26 cellular contexts compared by ENCODE assay signal in the genomic region with DNA sequence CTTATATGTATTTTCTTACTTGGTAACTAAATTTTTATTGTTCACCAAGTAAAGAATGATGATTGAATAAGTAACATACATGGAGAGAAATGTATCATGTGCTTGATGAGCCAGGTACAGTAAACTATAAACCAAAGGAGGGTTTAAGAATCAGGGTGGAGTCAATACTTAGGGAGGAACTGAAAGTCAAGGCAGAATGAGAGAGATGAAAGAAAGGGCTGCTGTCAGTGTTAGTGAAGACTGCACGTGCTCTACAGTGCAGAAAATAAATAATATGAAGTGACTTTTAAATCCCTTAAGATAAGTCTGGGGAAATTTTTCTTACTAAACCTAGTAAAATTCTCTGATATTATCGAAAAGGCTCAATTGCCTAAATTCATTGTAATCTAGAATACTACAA.
DNase-seq lines count a peak whose midpoint lies in the region; ATAC-seq, FAIRE-seq and TF ChIP-seq lines count a peak whose summit lies in the region.
"Had no signal": no experiment of that assay in that cellular context is flagged by ENCODE, and none has a peak within 500 bp of the region (broad histone marks: within the 10 kb centered on the region; RNA-seq: fewer than 3 reads in every experiment).

No MANE protein-coding gene starts in this region.

- H2AFZ ChIP-seq in OCI-LY3 (ENCODE audit: low read depth, low read length) = no peak overlapping the region

- no peaks in the 10 kb centered on the region for H3K36me3 Mint-ChIP-seq in activated CD8-positive, alpha-beta memory T cell treated with anti-CD3 and anti-CD28 coated beads, Interleukin-2, amount 10 ng/mL, durations not matched to agents 7 days and 5 days
- H3K36me3 Mint-ChIP-seq: CD8-positive, alpha-beta T cell had no signal

- H3K9me3 Mint-ChIP-seq in activated CD8-positive, alpha-beta memory T cell treated with anti-CD3 and anti-CD28 coated beads, Interleukin-2, amount 10 ng/mL, durations not matched to agents 7 days and 5 days (ENCODE audit: low read depth) = peaks cover 12% of the 10 kb centered on the region

- no peaks in the 10 kb centered on the region for H3K36me3 ChIP-seq in OCI-LY3 (replicated peaks; ENCODE audit: low read depth, low read length)
- H3K36me3 ChIP-seq: BLaER1 treated with 17β-estradiol and CSF1 and Interleukin-3, amounts not matched to agents 10 nM and 100 nM had no signal

- peak; percentile 44 for FAIRE-seq in D721Med (lab: Jason Lieb, UNC)
- FAIRE-seq: A549, GM12892, GM18507, GM19239 had no signal

- H3K4me3 ChIP-seq in OCI-LY3 (ENCODE audit: low read length) = no peak overlapping the region
- H3K4me3 ChIP-seq: A549; BLaER1 treated with 17β-estradiol and CSF1 and Interleukin-3, amounts not matched to agents 10 nM and 100 nM had no signal

- ATAC-seq in activated CD8-positive, alpha-beta memory T cell treated with anti-CD3 and anti-CD28 coated beads, Interleukin-2, amount 10 ng/mL, durations not matched to agents 7 days and 5 days = no peak
- ATAC-seq: A549; CD8-positive, alpha-beta T cell had no signal

- no peaks in the 10 kb centered on the region for H3K27me3 Mint-ChIP-seq in activated CD8-positive, alpha-beta memory T cell treated with anti-CD3 and anti-CD28 coated beads, Interleukin-2, amount 10 ng/mL, durations not matched to agents 7 days and 5 days
- H3K27me3 Mint-ChIP-seq: B cell; CD4-positive, alpha-beta T cell had no signal

- H3K9ac ChIP-seq in OCI-LY3 (ENCODE audit: low read length) = no peak overlapping the region
- H3K9ac ChIP-seq: BLaER1 treated with 17β-estradiol and CSF1 and Interleukin-3, amounts not matched to agents 10 nM and 100 nM had no signal

- no peak for TF ChIP-seq CTCF in D721Med (IDR thresholded peaks at IDR 0.05; ENCODE audit: insufficient read depth, missing control alignments)
- no peak for TF ChIP-seq CTCF in OCI-LY3 (IDR thresholded peaks at IDR 0.05; ENCODE audit: low read depth, low read length)

- H3K4me2 ChIP-seq in OCI-LY3 (ENCODE audit: low read length) = peak overlapping the region; percentile 16; the same call in 1 of the 2 replicates
- H3K4me2 ChIP-seq: A549; BLaER1 treated with 17β-estradiol and CSF1 and Interleukin-3, amounts not matched to agents 10 nM and 100 nM had no signal

- no peaks in the 10 kb centered on the region for H3K27me3 ChIP-seq in OCI-LY3 (ENCODE audit: low read depth, low read length)
- H3K27me3 ChIP-seq: BLaER1 treated with 17β-estradiol and CSF1 and Interleukin-3, amounts not matched to agents 10 nM and 100 nM had no signal

- no peaks in the 10 kb centered on the region for H3K4me1 Mint-ChIP-seq in activated CD8-positive, alpha-beta memory T cell treated with anti-CD3 and anti-CD28 coated beads, Interleukin-2, amount 10 ng/mL, durations not matched to agents 7 days and 5 days
- H3K4me1 Mint-ChIP-seq: B cell had no signal

- H3K9me3 ChIP-seq in OCI-LY3 (ENCODE audit: insufficient read depth, low read length) = no peaks in the 10 kb centered on the region
- H3K9me3 ChIP-seq: A549; BLaER1 treated with 17β-estradiol and CSF1 and Interleukin-3, amounts not matched to agents 10 nM and 100 nM; Caco-2 had no signal

- no peaks in the 10 kb centered on the region for H3K79me2 ChIP-seq in OCI-LY3 (ENCODE audit: low read length)

- peaks cover 8% of the 10 kb centered on the region for H3K4me1 ChIP-seq in OCI-LY3 (ENCODE audit: low read length)
- H3K4me1 ChIP-seq: A549, Caco-2 had no signal

- H3K4me3 Mint-ChIP-seq in activated CD8-positive, alpha-beta memory T cell treated with anti-CD3 and anti-CD28 coated beads, Interleukin-2, amount 10 ng/mL, durations not matched to agents 7 days and 5 days = no peak overlapping the region
- H3K4me3 Mint-ChIP-seq: B cell; CD4-positive, alpha-beta T cell; CD8-positive, alpha-beta T cell had no signal

- CTCF ChIA-PET in activated CD8-positive, alpha-beta memory T cell treated with anti-CD3 and anti-CD28 coated beads, Interleukin-2, amount 10 ng/mL, durations not matched to agents 7 days and 5 days (lab: Charles Lee) = no interaction called here

- DNase-seq in D721Med (ENCODE audit: insufficient read length, low spot score) (no peak), NAMALWA (ENCODE audit: low spot score) (peak; percentile 5), hippocampal formation (lab: John Stamatoyannopoulos, UW) (no peak), NCI-H1092 treated with DMSO at 0.1 percent for 48 hours (lab: John Stamatoyannopoulos, UW) (no peak)
- no peak for DNase-seq in activated CD8-positive, alpha-beta memory T cell treated with anti-CD3 and anti-CD28 coated beads, Interleukin-2, amount 10 ng/mL, durations not matched to agents 7 days and 5 days
- DNase-seq: AML-193; Caco-2; Calu3; CD4-positive, alpha-beta T cell; CD8-positive, alpha-beta T cell; DMS 273 treated with DMSO at 0.1 percent for 48 hours; DMS153; DMS53; DMS79; DND-41; EL; GDM1 had no signal

- H3K27ac ChIP-seq in OCI-LY3 (ENCODE audit: low read length) = no peak overlapping the region
- H3K27ac ChIP-seq: 22Rv1; A549; BLaER1 treated with 17β-estradiol and CSF1 and Interleukin-3, amounts not matched to agents 10 nM and 100 nM; C4-2B had no signal

- H4K20me1 ChIP-seq in OCI-LY3 (ENCODE audit: insufficient read depth, low read length) = no peaks in the 10 kb centered on the region
- H4K20me1 ChIP-seq: BLaER1 treated with 17β-estradiol and CSF1 and Interleukin-3, amounts not matched to agents 10 nM and 100 nM had no signal

- no peak overlapping the region for H3K27ac Mint-ChIP-seq in activated CD8-positive, alpha-beta memory T cell treated with anti-CD3 and anti-CD28 coated beads, Interleukin-2, amount 10 ng/mL, durations not matched to agents 7 days and 5 days
- H3K27ac Mint-ChIP-seq: B cell; CD4-positive, alpha-beta T cell; CD8-positive, alpha-beta T cell had no signal
